8 cellular contexts compared by ENCODE assay signal in the genomic region with DNA sequence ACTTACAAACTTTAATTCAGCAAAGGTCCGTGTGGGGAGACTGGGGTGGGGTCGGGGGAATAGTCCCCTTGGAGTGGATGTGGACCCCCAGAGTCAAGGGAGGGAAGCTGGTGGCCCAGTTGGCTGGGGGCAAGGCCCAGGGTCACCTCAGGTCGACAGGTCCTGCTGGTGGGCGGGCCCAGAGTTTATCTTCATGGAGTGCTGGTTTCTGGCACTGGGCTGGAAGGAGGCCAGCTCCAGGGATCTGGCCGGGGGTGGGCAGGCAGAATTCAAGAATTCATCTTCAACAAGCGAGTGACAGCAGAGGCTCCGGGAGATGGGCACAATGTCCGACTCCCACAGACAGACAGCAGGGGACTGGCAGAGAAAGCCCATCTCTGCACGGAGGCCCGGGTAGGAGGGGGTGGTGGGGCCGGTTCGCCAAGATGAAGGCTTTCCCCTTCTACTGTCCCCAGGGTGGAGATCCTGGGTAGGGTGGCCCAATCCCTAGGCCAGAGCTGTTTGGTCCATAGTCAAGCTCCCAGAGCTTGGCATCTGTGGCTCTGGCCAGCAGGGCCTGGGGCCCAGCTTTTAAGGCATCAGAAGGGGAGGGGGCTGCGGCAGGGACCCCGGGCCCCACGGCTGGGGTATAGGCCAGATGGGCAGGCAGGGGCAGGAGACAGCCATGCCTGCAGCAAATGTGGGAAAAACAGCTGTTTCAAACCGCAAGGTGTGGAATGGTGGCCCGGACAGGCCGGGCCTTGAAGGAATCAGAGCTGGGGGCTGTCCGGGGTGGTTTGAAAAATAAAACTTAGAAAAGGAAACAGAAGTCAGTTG. TPM values are rescaled to one million over a fixed set of nuclear protein-coding genes. Genes with fewer than 3 reads are reported as not detected.
DNase-seq lines count a peak whose midpoint lies in the region; ATAC-seq and TF ChIP-seq lines count a peak whose summit lies in the region.

No MANE protein-coding gene starts in this region.

- H3K36me3 ChIP-seq in BLaER1 treated with 17β-estradiol and CSF1 and Interleukin-3, amounts not matched to agents 10 nM and 100 nM = peaks cover 46 to 62% (median 52%) of the 10 kb centered on the region in 11 experiments
- H3K36me3 ChIP-seq in HUES64 (ENCODE audit: insufficient read depth, low read length) (peaks cover 40% of the 10 kb centered on the region), breast epithelium (peaks cover 10% of the 10 kb centered on the region)

- TF ChIP-seq POLR2A in breast epithelium (IDR thresholded peaks at IDR 0.05) = no peak

- H3K27ac ChIP-seq in BLaER1 treated with 17β-estradiol and CSF1 and Interleukin-3, amounts not matched to agents 10 nM and 100 nM = peak overlapping the region in 4 of 11 experiments; percentile 62 to 76 (median 70); a peak in 3 of 22 replicates
- H3K27ac ChIP-seq in HUES64 (ENCODE audit: low read depth, low read length) (peak overlapping the region; percentile 71; the same call in 1 of the 2 replicates), breast epithelium (peak overlapping the region; percentile 54 to 72)

- H3K4me3 ChIP-seq in BLaER1 treated with 17β-estradiol and CSF1 and Interleukin-3, amounts not matched to agents 10 nM and 100 nM = peak overlapping the region in 8 of 10 experiments; percentile 81 to 91 (median 85); a peak in 8 of 20 replicates
- H3K4me3 ChIP-seq in HUES64 (ENCODE audit: low read length) = peak overlapping the region; percentile 75; the same call in 1 of the 2 replicates
- H3K4me3 ChIP-seq in breast epithelium = peak overlapping the region in 2 of 3 donors; percentile 86 to 95

- WGBS in HUES64 = 86% methylated on average over 19 of the region's 19 CpGs

- ATAC-seq in naive B cell (ENCODE audit: low read depth in 2 of 2) = no peak
- no peak for ATAC-seq in GM19397 (IDR thresholded peaks at IDR 0.05; ENCODE audit: unreplicated experiment)

- peak overlapping the region; percentile 42 to 97 (median 85) for H3K4me3 Mint-ChIP-seq in naive B cell

- peaks cover 11 to 26% (median 20%) of the 10 kb centered on the region in 10 experiments; a peak in 19 of 20 replicates for H3K4me1 ChIP-seq in BLaER1 treated with 17β-estradiol and CSF1 and Interleukin-3, amounts not matched to agents 10 nM and 100 nM
- H3K4me1 ChIP-seq in HUES64 (ENCODE audit: insufficient read depth, low read length) (peaks cover 6% of the 10 kb centered on the region; the same call in 1 of the 2 replicates), breast epithelium (no peaks in the 10 kb centered on the region)

- H3K9me3 ChIP-seq in BLaER1 treated with 17β-estradiol and CSF1 and Interleukin-3, amounts not matched to agents 10 nM and 100 nM (replicated peaks in 1 of 11) = no peaks in the 10 kb centered on the region
- H3K9me3 ChIP-seq in HUES64 (ENCODE audit: insufficient read depth, low read depth, low read length) (no peaks in the 10 kb centered on the region), breast epithelium (no peaks in the 10 kb centered on the region)

- peaks cover 19 to 25% (median 22%) of the 10 kb centered on the region in 3 donors for H3K4me1 Mint-ChIP-seq in naive B cell

- H3K4me2 ChIP-seq in BLaER1 treated with 17β-estradiol and CSF1 and Interleukin-3, amounts not matched to agents 10 nM and 100 nM = peak overlapping the region; percentile 89 to 99 (median 97); a peak in 21 of 22 replicates

- H3K27me3 ChIP-seq in BLaER1 treated with 17β-estradiol and CSF1 and Interleukin-3, amounts not matched to agents 10 nM and 100 nM = no peaks in the 10 kb centered on the region
- H3K27me3 ChIP-seq in HUES64 (ENCODE audit: insufficient read depth, low read length) (no peaks in the 10 kb centered on the region), breast epithelium (no peaks in the 10 kb centered on the region)

- H3K27me3 Mint-ChIP-seq in naive B cell = no peaks in the 10 kb centered on the region

- peaks cover 4 to 8% of the 10 kb centered on the region in 2 donors for H3K36me3 Mint-ChIP-seq in naive B cell

- no peak for TF ChIP-seq CTCF in breast epithelium (IDR thresholded peaks at IDR 0.05)

- intact Hi-C loops in breast epithelium (cut with DNase I; ENCODE audit: low total_unique reads) = no loop called here

- H3K9me3 Mint-ChIP-seq in naive B cell = no peaks in the 10 kb centered on the region

- DNase-seq in breast epithelium (ENCODE audit: low spot score in 2 of 2) = no peak
- DNase-seq in naive B cell = no peak
- DNase-seq in kidney tubule cell (ENCODE audit: low spot score) = no peak
- no peak for DNase-seq in activated effector memory CD4-positive, alpha-beta T cell treated with Interleukin-2 at 50 U/mL for 16 hours
- no peak for DNase-seq in GDM1 (lab: John Stamatoyannopoulos, UW)

- peak overlapping the region in 7 of 11 experiments; percentile 75 to 87 (median 79); a peak in 13 of 22 replicates for H3K9ac ChIP-seq in BLaER1 treated with 17β-estradiol and CSF1 and Interleukin-3, amounts not matched to agents 10 nM and 100 nM
- H3K9ac ChIP-seq in HUES64 (ENCODE audit: low read depth, low read length) = no peak overlapping the region

- peak overlapping the region; percentile 18 to 95 (median 86) for H3K27ac Mint-ChIP-seq in naive B cell

- H4K20me1 ChIP-seq in BLaER1 treated with 17β-estradiol and CSF1 and Interleukin-3, amounts not matched to agents 10 nM and 100 nM = peaks cover 0 to 51% (median 21%) of the 10 kb centered on the region in 11 experiments; a peak in 15 of 22 replicates

RNA-seq across cellular contexts. Expression of gene FDX2, which starts 0.6 kb away (rescaled TPM):
- polyA plus RNA-seq in HUES64 (2013, experiment 1 of 2) = 20.4 TPM
- polyA plus RNA-seq in HUES64 (2013, experiment 2 of 2) = 19.7 TPM
- total RNA-seq in breast epithelium = 10 to 100 TPM; 14.7 to 19.9 (median 15.7) TPM
- 10 to 100 TPM; 12.9 to 36.6 (median 15.5) TPM for polyA plus RNA-seq in naive B cell (ENCODE audit: low read depth in 6 of 6)

RNA-seq across cellular contexts. Expression of gene ZGLP1, which starts 6.8 kb away (rescaled TPM):
- 2.5 TPM for polyA plus RNA-seq in HUES64 (2013, experiment 1 of 2)
- polyA plus RNA-seq in HUES64 (2013, experiment 2 of 2) = 2.0 TPM
- 1 to 10 TPM; 1.3 to 4.4 (median 3.3) TPM for total RNA-seq in breast epithelium
- polyA plus RNA-seq in naive B cell (ENCODE audit: low read depth in 6 of 6) = under 1 TPM in 2 of 6 donors, not detected in 4; 0.73 to 0.86 TPM

RNA-seq across cellular contexts. Expression of gene RAVER1, which starts 16.9 kb away (rescaled TPM):
- 43.5 TPM for polyA plus RNA-seq in HUES64 (2013, experiment 1 of 2)
- 43.2 TPM for polyA plus RNA-seq in HUES64 (2013, experiment 2 of 2)
- 10 to 100 TPM; 10.7 to 17.7 (median 12.3) TPM for total RNA-seq in breast epithelium
- polyA plus RNA-seq in naive B cell (ENCODE audit: low read depth in 6 of 6) = 10 to 100 TPM; 12.0 to 25.0 (median 15.0) TPM

RNA-seq across cellular contexts. Expression of gene ICAM3, which starts 23.0 kb away (rescaled TPM):
- 9.9 TPM for polyA plus RNA-seq in HUES64 (2013, experiment 1 of 2)
- 10.4 TPM for polyA plus RNA-seq in HUES64 (2013, experiment 2 of 2)
- 10 to 100 TPM in 1 of 3 donors, 1 to 10 TPM in 2; 5.9 to 10.1 (median 7.9) TPM for total RNA-seq in breast epithelium
- 100 to 1,000 TPM; 156 to 235 (median 200) TPM for polyA plus RNA-seq in naive B cell (ENCODE audit: low read depth in 6 of 6)

RNA-seq across cellular contexts. Expression of gene ICAM5, which starts 26.7 kb away (rescaled TPM):
- polyA plus RNA-seq in HUES64 (2013, experiment 1 of 2) = 0.45 TPM
- 0.44 TPM for polyA plus RNA-seq in HUES64 (2013, experiment 2 of 2)
- 1 to 10 TPM in 2 of 3 donors, under 1 TPM in 1; 0.64 to 1.8 (median 1.3) TPM for total RNA-seq in breast epithelium
- not detected for polyA plus RNA-seq in naive B cell (ENCODE audit: low read depth in 6 of 6)
